17 cellular contexts compared by ENCODE assay signal in the genomic region with DNA sequence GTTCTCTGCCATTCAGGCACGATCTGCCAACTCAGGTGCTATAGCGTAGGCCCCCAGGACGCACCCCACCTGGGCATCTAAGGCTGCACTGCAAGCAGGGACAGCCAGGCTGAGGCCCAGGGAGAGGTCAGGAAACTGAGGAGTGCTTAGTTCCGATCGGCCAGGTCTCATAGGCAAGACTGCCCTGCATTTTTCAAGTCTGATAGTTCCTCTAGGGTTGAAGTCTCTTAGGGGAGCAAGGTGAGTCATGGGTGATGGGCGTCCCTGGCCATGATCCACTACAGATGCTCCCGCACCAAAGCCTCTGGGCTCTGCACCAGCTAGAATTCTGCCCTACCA. TPM values are rescaled to one million over a fixed set of nuclear protein-coding genes. Genes with fewer than 3 reads are reported as not detected.
DNase-seq lines count a peak whose midpoint lies in the region; FAIRE-seq and TF ChIP-seq lines count a peak whose summit lies in the region.
"Had no signal": no experiment of that assay in that cellular context is flagged by ENCODE, and none has a peak within 500 bp of the region (broad histone marks: within the 10 kb centered on the region; RNA-seq: fewer than 3 reads in every experiment).

No MANE protein-coding gene starts in this region.

- no peak for TF ChIP-seq EP300 in H1 (IDR thresholded peaks at IDR 0.05; ENCODE audit: borderline replicate concordance in 1 of 2, low read depth in 2 of 2, low read length in 2 of 2)

- TF ChIP-seq RAD21 in H1 (IDR thresholded peaks at IDR 0.05 in 1 of 2, conservative IDR thresholded peaks at IDR 0.05 in 1 of 2; ENCODE audit: low read depth in 2 of 2, low read length in 2 of 2), result no peak

- no peak overlapping the region for H3K4me3 Mint-ChIP-seq in neural crest cell
- no peak overlapping the region for H3K4me3 Mint-ChIP-seq in activated CD4-positive, alpha-beta memory T cell treated with anti-CD3 and anti-CD28 coated beads for 36 hours
- H3K4me3 Mint-ChIP-seq: CD14-positive monocyte; CD8-positive, alpha-beta T cell had no signal

- peaks cover 38% of the 10 kb centered on the region for H3K36me3 Mint-ChIP-seq in neural crest cell (ENCODE audit: low read depth)
- H3K36me3 Mint-ChIP-seq in activated CD4-positive, alpha-beta memory T cell treated with anti-CD3 and anti-CD28 coated beads for 36 hours, result peaks cover 86% of the 10 kb centered on the region

- H3K18ac ChIP-seq in H1 (ENCODE audit: extremely low read depth, low read length), result no peak overlapping the region

- H4K91ac ChIP-seq in H1 (replicated peaks; ENCODE audit: insufficient read length, low read length), result no peak overlapping the region

- TF ChIP-seq POLR2A in H1 (IDR thresholded peaks at IDR 0.05; ENCODE audit: control extremely low read depth in 1 of 2, low read depth in 2 of 2, low read length in 2 of 2), result no peak

- H3K14ac ChIP-seq in H1 (ENCODE audit: insufficient read length), result no peak overlapping the region

- no peaks in the 10 kb centered on the region for H3K27me3 Mint-ChIP-seq in neural crest cell (ENCODE audit: low read depth)
- H3K27me3 Mint-ChIP-seq in activated CD4-positive, alpha-beta memory T cell treated with anti-CD3 and anti-CD28 coated beads for 36 hours, result no peaks in the 10 kb centered on the region

- H2BK20ac ChIP-seq in H1 (ENCODE audit: low read length), result no peak overlapping the region

- no peak overlapping the region for H2AK5ac ChIP-seq in H1 (ENCODE audit: low read depth, low read length)

- no peak overlapping the region for H3K56ac ChIP-seq in H1 (replicated peaks; ENCODE audit: insufficient read length, low read depth, low read length)

- peaks cover 6% of the 10 kb centered on the region; the same call in 1 of the 2 replicates for H3K79me1 ChIP-seq in H1 (ENCODE audit: low read depth, low read length)

- H2BK5ac ChIP-seq in H1 (ENCODE audit: low read depth, low read length), result no peak overlapping the region; the same call in 1 of the 2 replicates

- intact Hi-C loops in activated CD4-positive, alpha-beta memory T cell treated with anti-CD3 and anti-CD28 coated beads for 36 hours (cut with micrococcal nuclease), result no loop called here

- DNase-seq in DMS153 treated with DMSO at 0.1 percent for 48 hours (lab: John Stamatoyannopoulos, UW; ENCODE audit: unreplicated experiment), result peak; percentile 70
- DNase-seq in DMS153 (lab: John Stamatoyannopoulos, UW), result no peak
- no peak for DNase-seq in H1 (ENCODE audit: low read depth in 1 of 2, low spot score in 2 of 2)
- DNase-seq in neural crest cell (ENCODE audit: low read depth, low spot score), result no peak
- no peak for DNase-seq in activated CD4-positive, alpha-beta memory T cell treated with anti-CD3 and anti-CD28 coated beads for 36 hours
- DNase-seq in NK-92 treated with Interleukin-12 subunit alpha and Interleukin-12 subunit beta, amount 100 ng/mL, for 24 hours (lab: John Stamatoyannopoulos, UW), result no peak
- DNase-seq in DMS79 (lab: John Stamatoyannopoulos, UW), result no peak
- DNase-seq: CD8-positive, alpha-beta T cell; EL; GOT3 had no signal

- no peak overlapping the region for H3K4me2 ChIP-seq in H1 (ENCODE audit: insufficient read depth in 1 of 2, low read depth in 2 of 2, low read length in 2 of 2)

- H3K4ac ChIP-seq in H1 (replicated peaks; ENCODE audit: insufficient read length, low read depth, low read length), result no peak overlapping the region

- H3K27me3 ChIP-seq in H1 (replicated peaks in 1 of 4; ENCODE audit: control insufficient read depth in 3 of 4, extremely low read depth in 1 of 4, insufficient read depth in 3 of 4, low read length in 3 of 4), result no peaks in the 10 kb centered on the region

- H3K4me1 Mint-ChIP-seq in neural crest cell, result no peaks in the 10 kb centered on the region
- H3K4me1 Mint-ChIP-seq in activated CD4-positive, alpha-beta memory T cell treated with anti-CD3 and anti-CD28 coated beads for 36 hours (ENCODE audit: low read depth), result no peaks in the 10 kb centered on the region

- POLR2A ChIA-PET in H1 (lab: Charles Lee; ENCODE audit: partially characterized antibody), result no interaction called here
- POLR2A ChIA-PET in activated CD4-positive, alpha-beta memory T cell treated with anti-CD3 and anti-CD28 coated beads for 36 hours (lab: Charles Lee), result no interaction called here

- TF ChIP-seq CTCF in H1 (IDR thresholded peaks at IDR 0.05; ENCODE audit: control extremely low read depth in 1 of 3, insufficient read depth in 1 of 3, low read depth in 1 of 3, low read length in 3 of 3) (no peak), neural crest cell (conservative IDR thresholded peaks at IDR 0.05) (no peak)

- H4K5ac ChIP-seq in H1 (ENCODE audit: insufficient read length, low read depth, low read length), result no peak overlapping the region

- H3K9ac ChIP-seq in H1 (replicated peaks in 1 of 4; ENCODE audit: extremely low read depth in 1 of 4, low read depth in 3 of 4, low read length in 3 of 4), result no peak overlapping the region

- no peak overlapping the region for H3K23ac ChIP-seq in H1 (ENCODE audit: insufficient read length)

- no peaks in the 10 kb centered on the region for H3K9me3 Mint-ChIP-seq in neural crest cell
- peaks cover 17% of the 10 kb centered on the region for H3K9me3 Mint-ChIP-seq in activated CD4-positive, alpha-beta memory T cell treated with anti-CD3 and anti-CD28 coated beads for 36 hours
- H3K9me3 Mint-ChIP-seq: CD8-positive, alpha-beta T cell had no signal

- no peaks in the 10 kb centered on the region for H3K4me1 ChIP-seq in H1 (replicated peaks in 1 of 4; ENCODE audit: control insufficient read depth in 3 of 4, insufficient read depth in 4 of 4, low read length in 3 of 4)
- H3K4me1 ChIP-seq: HAP-1 had no signal

- peaks cover 11 to 68% (median 46%) of the 10 kb centered on the region in 4 experiments for H3K36me3 ChIP-seq in H1 (ENCODE audit: control insufficient read depth in 2 of 4, insufficient read depth in 4 of 4, low read length in 3 of 4)

- H2BK120ac ChIP-seq in H1 (replicated peaks; ENCODE audit: low read depth, low read length), result no peak overlapping the region

- no peak for FAIRE-seq in H1 (lab: Jason Lieb, UNC)
- FAIRE-seq: D721Med, G401.6, GM12892 had no signal

- H3K79me2 ChIP-seq in H1 (ENCODE audit: control insufficient read depth in 1 of 2, insufficient read depth in 2 of 2, low read length in 2 of 2), result no peaks in the 10 kb centered on the region

- CTCF ChIA-PET in H1 (lab: Charles Lee; ENCODE audit: partially characterized antibody), result no interaction called here
- CTCF ChIA-PET in activated CD4-positive, alpha-beta memory T cell treated with anti-CD3 and anti-CD28 coated beads for 36 hours (lab: Charles Lee), result no interaction called here

- H3K27ac Mint-ChIP-seq in neural crest cell (ENCODE audit: unreplicated experiment), result peak overlapping the region; percentile 69
- no peak overlapping the region for H3K27ac Mint-ChIP-seq in activated CD4-positive, alpha-beta memory T cell treated with anti-CD3 and anti-CD28 coated beads for 36 hours
- H3K27ac Mint-ChIP-seq: CD8-positive, alpha-beta T cell had no signal

- H3K27ac ChIP-seq in H1 (ENCODE audit: low read depth, low read length), result no peak overlapping the region
- H3K27ac ChIP-seq: 22Rv1, HL-60 had no signal

- H2AFZ ChIP-seq in H1 (ENCODE audit: low read length), result no peak overlapping the region

- no peak overlapping the region for H2BK12ac ChIP-seq in H1 (ENCODE audit: low read depth, low read length)

- no peak overlapping the region for H3K4me3 ChIP-seq in H1 (ENCODE audit: extremely low read depth in 1 of 4, insufficient read depth in 2 of 4, low read depth in 3 of 4, low read length in 4 of 4)
- H3K4me3 ChIP-seq: HAP-1 had no signal

- H3K9me3 ChIP-seq in H1 (ENCODE audit: insufficient read depth in 2 of 2, low read depth in 1 of 2, low read length in 1 of 2), result no peaks in the 10 kb centered on the region
- H3K9me3 ChIP-seq: HAP-1 had no signal

- 0 out of 2 replicates have a peak overlapping the region, but pooled peaks have one; percentile 3 for H4K8ac ChIP-seq in H1 (ENCODE audit: extremely low read depth, insufficient read depth, low read length)

- WGBS in H1 (ENCODE audit: extremely low coverage in 1 of 2, insufficient coverage in 1 of 2, insufficient read length in 1 of 2, insufficient replicate concordance in 2 of 2, low coverage in 1 of 2, low lambda C conversion rate in 2 of 2, missing lambda C conversion rate in 1 of 2), 2 experiments, result 74% methylated on average over 7 of the region's 7 CpGs; no CpG with 5 or more reads in 1 of the 2 experiments

- H2BK15ac ChIP-seq in H1 (ENCODE audit: low read length), result no peak overlapping the region

- no peaks in the 10 kb centered on the region for H3K23me2 ChIP-seq in H1 (ENCODE audit: low read depth, low read length)

- H4K20me1 ChIP-seq in H1 (replicated peaks in 1 of 2; ENCODE audit: control insufficient read depth in 1 of 2, insufficient read depth in 2 of 2, low read length in 2 of 2), result peaks cover 0 to 9% of the 10 kb centered on the region in 2 experiments

TF ChIP-seq in H1, 55 proteins besides CTCF, POLR2A, EP300 and RAD21 (continues in another document):
- TF ChIP-seq CREB1 (IDR thresholded peaks at IDR 0.05), result no peak

RNA-seq across cellular contexts. Expression of gene NOPCHAP1, which starts 13.2 kb away (rescaled TPM):
- total RNA-seq in H1 (2021; fragmentation: NEBNext Ultra II Directional; extraction: Animal tissue kit (Norgen Biotek cat#: 25700)), result 39.5 and 43.7 TPM in 2 replicates
- 14.9 and 17.2 TPM in 2 replicates for polyA plus RNA-seq in H1 (2011; rRNA removed)
- polyA plus RNA-seq in H1 (2011; cell fraction: cytosol; rRNA removed), result 16.0 TPM
- polyA plus RNA-seq in H1 (2011; cell fraction: nucleus; rRNA removed), result 19.5 TPM
- 19.2 to 51.3 TPM (median 39.9 TPM) in 4 replicates for polyA plus RNA-seq in H1 (2012, experiment 1 of 2)
- 11.9 TPM for polyA plus RNA-seq in H1 (2012, experiment 2 of 2)
- 30.6 TPM for polyA plus RNA-seq in H1 (2013, experiment 1 of 2)
- 33.2 TPM for polyA plus RNA-seq in H1 (2013, experiment 2 of 2)
- 18.7 and 21.9 TPM in 2 replicates for polyA minus RNA-seq in H1 (2011; rRNA and poly(A)+ RNA removed)
- 21.9 TPM for polyA minus RNA-seq in H1 (2011; cell fraction: cytosol; rRNA and poly(A)+ RNA removed)
- 21.9 TPM for polyA minus RNA-seq in H1 (2011; cell fraction: nucleus; rRNA and poly(A)+ RNA removed)
- total RNA-seq in neural crest cell, result 26.0 and 26.1 TPM in 2 replicates
- 10 to 100 TPM; 30.5 to 30.9 TPM for total RNA-seq in activated CD4-positive, alpha-beta memory T cell treated with anti-CD3 and anti-CD28 coated beads for 36 hours

RNA-seq across cellular contexts. Expression of gene SLC41A2, which starts 41.2 kb away (rescaled TPM):
- 3.0 and 4.7 TPM in 2 replicates for total RNA-seq in H1 (2021; fragmentation: NEBNext Ultra II Directional; extraction: Animal tissue kit (Norgen Biotek cat#: 25700))
- polyA plus RNA-seq in H1 (2011; rRNA removed), result 0.66 and 0.79 TPM in 2 replicates
- 0.62 TPM for polyA plus RNA-seq in H1 (2011; cell fraction: cytosol; rRNA removed)
- polyA plus RNA-seq in H1 (2011; cell fraction: nucleus; rRNA removed), result 0.09 TPM
- 0.76 to 1.1 TPM (median 0.83 TPM) in 4 replicates for polyA plus RNA-seq in H1 (2012, experiment 1 of 2)
- 0.24 TPM for polyA plus RNA-seq in H1 (2012, experiment 2 of 2)
- 2.3 TPM for polyA plus RNA-seq in H1 (2013, experiment 1 of 2)
- polyA plus RNA-seq in H1 (2013, experiment 2 of 2), result 2.6 TPM
- polyA minus RNA-seq in H1 (2011; rRNA and poly(A)+ RNA removed), result 0.85 and 2.0 TPM in 2 replicates
- 1.2 TPM for polyA minus RNA-seq in H1 (2011; cell fraction: cytosol; rRNA and poly(A)+ RNA removed)
- 2.1 TPM for polyA minus RNA-seq in H1 (2011; cell fraction: nucleus; rRNA and poly(A)+ RNA removed)
- total RNA-seq in neural crest cell, result 1.9 and 3.8 TPM in 2 replicates
- 1 to 10 TPM; 7.6 to 7.7 TPM for total RNA-seq in activated CD4-positive, alpha-beta memory T cell treated with anti-CD3 and anti-CD28 coated beads for 36 hours
